8 cellular contexts compared by ENCODE assay signal in genomic region chr16:21837181-21837580, GRCh38. TPM values are rescaled to one million over a fixed set of nuclear protein-coding genes. Genes with fewer than 3 reads are reported as not detected.
DNase-seq lines count a peak whose midpoint lies in the region; ATAC-seq and TF ChIP-seq lines count a peak whose summit lies in the region.
"Not testable (repeated sequence)": the region's sequence is repeated elsewhere in the genome, so short reads cannot be mapped to it uniquely, and the experiment has no call there.

No MANE protein-coding gene starts in this region.

- CTCF ChIA-PET in A673 (lab: Charles Lee); CD8-positive, alpha-beta memory T cell (lab: Charles Lee); T-cell (lab: Charles Lee); activated CD4-positive, alpha-beta T cell treated with anti-CD3 and anti-CD28 coated beads, Interleukin-2, amount 10 ng/mL, durations not matched to agents 7 days and 5 days (lab: Charles Lee): not testable (repeated sequence)

- not testable (repeated sequence) for ATAC-seq in T-cell (replicated peaks in 1 of 4); central memory CD8-positive, alpha-beta T cell (replicated peaks; ENCODE audit: extremely low read depth, poor library complexity, severe bottlenecking); stimulated activated memory B cell treated with anti-CD40 and anti-IgM and Interleukin-4, amounts not matched to agents 10 μg/mL and 1 μg/mL and 100 μg/mL, for 72 hours

- not testable (repeated sequence) for DNase-seq in A673 (ENCODE audit: low spot score); activated CD4-positive, alpha-beta T cell treated with anti-CD3 and anti-CD28 coated beads, Interleukin-2, amount 10 ng/mL, durations not matched to agents 7 days and 5 days; activated T-helper 1 cell treated with anti-CD3 and anti-CD28 coated beads, Interleukin-12 subunit alpha, Interleukin-12 subunit beta, Interleukin-2, Interleukin-4 antibody, amounts not matched to agents 30 ng/mL and 10 ng/mL and 1 ng/mL, durations not matched to agents 14 hours and 24 hours and 36 hours (ENCODE audit: low spot score); central memory CD8-positive, alpha-beta T cell (ENCODE audit: low spot score in 2 of 2)
- DNase-seq in CD8-positive, alpha-beta memory T cell = peak in 1 of 5 donors; percentile 23
- peak in 13 of 34 experiments; percentile 2 to 37 (median 13) for DNase-seq in T-cell
- peak in 1 of 3 donors; percentile 37 for DNase-seq in immature natural killer cell

- not testable (repeated sequence) for H3K9me3 ChIP-seq in A673 (ENCODE audit: low read depth, low read length, poor library complexity, severe bottlenecking); CD8-positive, alpha-beta memory T cell (ENCODE audit: low read length)

- H3K27ac ChIP-seq in A673 (ENCODE audit: low read depth, low read length, poor library complexity, severe bottlenecking); CD8-positive, alpha-beta memory T cell (ENCODE audit: low read depth, low read length): not testable (repeated sequence)

- H3K4me1 ChIP-seq in A673 (ENCODE audit: insufficient read depth, low read length, poor library complexity, severe bottlenecking); CD8-positive, alpha-beta memory T cell (ENCODE audit: insufficient read depth, low read length): not testable (repeated sequence)

- not testable (repeated sequence) for TF ChIP-seq CTCF in A673 (conservative IDR thresholded peaks at IDR 0.05; ENCODE audit: low read depth, low read length)

- H3K36me3 ChIP-seq in A673 (ENCODE audit: insufficient read depth, low read length, poor library complexity, severe bottlenecking); CD8-positive, alpha-beta memory T cell (ENCODE audit: insufficient read depth, low read length): not testable (repeated sequence)

- H3K27ac Mint-ChIP-seq in CD8-positive, alpha-beta memory T cell = peak overlapping the region in 5 of 8 donors; percentile 59 to 95 (median 91)
- H3K27ac Mint-ChIP-seq in T-cell (peak overlapping the region in 1 of 2 donors; percentile 87), immature natural killer cell (peak overlapping the region in 2 of 6 donors; percentile 93 to 95)
- peak overlapping the region; percentile 36 for H3K27ac Mint-ChIP-seq in activated CD4-positive, alpha-beta T cell treated with anti-CD3 and anti-CD28 coated beads, Interleukin-2, amount 10 ng/mL, durations not matched to agents 7 days and 5 days
- peak overlapping the region; percentile 80 for H3K27ac Mint-ChIP-seq in activated T-helper 1 cell treated with anti-CD3 and anti-CD28 coated beads, Interleukin-12 subunit alpha, Interleukin-12 subunit beta, Interleukin-2, Interleukin-4 antibody, amounts not matched to agents 30 ng/mL and 10 ng/mL and 1 ng/mL, durations not matched to agents 14 hours and 24 hours and 36 hours
- H3K27ac Mint-ChIP-seq in central memory CD8-positive, alpha-beta T cell (ENCODE audit: low read depth) = peak overlapping the region; percentile 84
- H3K27ac Mint-ChIP-seq in stimulated activated memory B cell treated with anti-CD40 and anti-IgM and Interleukin-4, amounts not matched to agents 10 μg/mL and 1 μg/mL and 100 μg/mL, for 72 hours = not testable (repeated sequence)

- H3K27me3 ChIP-seq in A673 (replicated peaks; ENCODE audit: insufficient read depth, low read depth, low read length, poor library complexity); CD8-positive, alpha-beta memory T cell (ENCODE audit: insufficient read depth, low read length, poor library complexity, severe bottlenecking): not testable (repeated sequence)

- intact Hi-C loops in A673 (cut with micrococcal nuclease; ENCODE audit: unreplicated experiment); activated T-helper 1 cell treated with anti-CD3 and anti-CD28 coated beads, Interleukin-12 subunit alpha, Interleukin-12 subunit beta, Interleukin-2, Interleukin-4 antibody, amounts not matched to agents 30 ng/mL and 10 ng/mL and 1 ng/mL, durations not matched to agents 14 hours and 24 hours and 36 hours (cut with micrococcal nuclease): not testable (repeated sequence)

- H3K4me1 Mint-ChIP-seq in CD8-positive, alpha-beta memory T cell; T-cell; activated CD4-positive, alpha-beta T cell treated with anti-CD3 and anti-CD28 coated beads, Interleukin-2, amount 10 ng/mL, durations not matched to agents 7 days and 5 days; activated T-helper 1 cell treated with anti-CD3 and anti-CD28 coated beads, Interleukin-12 subunit alpha, Interleukin-12 subunit beta, Interleukin-2, Interleukin-4 antibody, amounts not matched to agents 30 ng/mL and 10 ng/mL and 1 ng/mL, durations not matched to agents 14 hours and 24 hours and 36 hours (ENCODE audit: low read depth); central memory CD8-positive, alpha-beta T cell; immature natural killer cell; stimulated activated memory B cell treated with anti-CD40 and anti-IgM and Interleukin-4, amounts not matched to agents 10 μg/mL and 1 μg/mL and 100 μg/mL, for 72 hours: not testable (repeated sequence)

- BruUV-seq in A673 (replicated peaks; lab: Mats Ljungman, UMichigan) = TSS peak; percentile 21

- H3K27me3 Mint-ChIP-seq in CD8-positive, alpha-beta memory T cell; T-cell; activated CD4-positive, alpha-beta T cell treated with anti-CD3 and anti-CD28 coated beads, Interleukin-2, amount 10 ng/mL, durations not matched to agents 7 days and 5 days; activated T-helper 1 cell treated with anti-CD3 and anti-CD28 coated beads, Interleukin-12 subunit alpha, Interleukin-12 subunit beta, Interleukin-2, Interleukin-4 antibody, amounts not matched to agents 30 ng/mL and 10 ng/mL and 1 ng/mL, durations not matched to agents 14 hours and 24 hours and 36 hours (ENCODE audit: insufficient read depth); central memory CD8-positive, alpha-beta T cell; immature natural killer cell (ENCODE audit: low read depth in 3 of 3); stimulated activated memory B cell treated with anti-CD40 and anti-IgM and Interleukin-4, amounts not matched to agents 10 μg/mL and 1 μg/mL and 100 μg/mL, for 72 hours: not testable (repeated sequence)

- peak overlapping the region in 4 of 7 donors; percentile 46 to 72 (median 68) for H3K4me3 Mint-ChIP-seq in CD8-positive, alpha-beta memory T cell
- peak overlapping the region in 2 of 3 donors; percentile 54 to 71 for H3K4me3 Mint-ChIP-seq in T-cell
- not testable (repeated sequence) for H3K4me3 Mint-ChIP-seq in activated CD4-positive, alpha-beta T cell treated with anti-CD3 and anti-CD28 coated beads, Interleukin-2, amount 10 ng/mL, durations not matched to agents 7 days and 5 days
- peak overlapping the region; percentile 69 for H3K4me3 Mint-ChIP-seq in activated T-helper 1 cell treated with anti-CD3 and anti-CD28 coated beads, Interleukin-12 subunit alpha, Interleukin-12 subunit beta, Interleukin-2, Interleukin-4 antibody, amounts not matched to agents 30 ng/mL and 10 ng/mL and 1 ng/mL, durations not matched to agents 14 hours and 24 hours and 36 hours
- peak overlapping the region; percentile 68 for H3K4me3 Mint-ChIP-seq in central memory CD8-positive, alpha-beta T cell
- peak overlapping the region in 3 of 5 donors; percentile 64 to 67 (median 67) for H3K4me3 Mint-ChIP-seq in immature natural killer cell
- peak overlapping the region; percentile 44 for H3K4me3 Mint-ChIP-seq in stimulated activated memory B cell treated with anti-CD40 and anti-IgM and Interleukin-4, amounts not matched to agents 10 μg/mL and 1 μg/mL and 100 μg/mL, for 72 hours

- H3K9me3 Mint-ChIP-seq in CD8-positive, alpha-beta memory T cell; T-cell; activated CD4-positive, alpha-beta T cell treated with anti-CD3 and anti-CD28 coated beads, Interleukin-2, amount 10 ng/mL, durations not matched to agents 7 days and 5 days; activated T-helper 1 cell treated with anti-CD3 and anti-CD28 coated beads, Interleukin-12 subunit alpha, Interleukin-12 subunit beta, Interleukin-2, Interleukin-4 antibody, amounts not matched to agents 30 ng/mL and 10 ng/mL and 1 ng/mL, durations not matched to agents 14 hours and 24 hours and 36 hours; central memory CD8-positive, alpha-beta T cell; immature natural killer cell; stimulated activated memory B cell treated with anti-CD40 and anti-IgM and Interleukin-4, amounts not matched to agents 10 μg/mL and 1 μg/mL and 100 μg/mL, for 72 hours: not testable (repeated sequence)

- not testable (repeated sequence) for H3K4me3 ChIP-seq in A673 (ENCODE audit: low read depth, low read length, poor library complexity, severe bottlenecking); CD8-positive, alpha-beta memory T cell (ENCODE audit: low read length)

- POLR2A ChIA-PET in A673 (lab: Charles Lee; ENCODE audit: low non-redundant PET); CD8-positive, alpha-beta memory T cell (lab: Charles Lee); T-cell (lab: Charles Lee); activated CD4-positive, alpha-beta T cell treated with anti-CD3 and anti-CD28 coated beads, Interleukin-2, amount 10 ng/mL, durations not matched to agents 7 days and 5 days (lab: Charles Lee): not testable (repeated sequence)

- H3K36me3 Mint-ChIP-seq in CD8-positive, alpha-beta memory T cell; T-cell; activated CD4-positive, alpha-beta T cell treated with anti-CD3 and anti-CD28 coated beads, Interleukin-2, amount 10 ng/mL, durations not matched to agents 7 days and 5 days (ENCODE audit: low read depth); activated T-helper 1 cell treated with anti-CD3 and anti-CD28 coated beads, Interleukin-12 subunit alpha, Interleukin-12 subunit beta, Interleukin-2, Interleukin-4 antibody, amounts not matched to agents 30 ng/mL and 10 ng/mL and 1 ng/mL, durations not matched to agents 14 hours and 24 hours and 36 hours (ENCODE audit: low read depth); central memory CD8-positive, alpha-beta T cell (ENCODE audit: insufficient read depth); immature natural killer cell; stimulated activated memory B cell treated with anti-CD40 and anti-IgM and Interleukin-4, amounts not matched to agents 10 μg/mL and 1 μg/mL and 100 μg/mL, for 72 hours: not testable (repeated sequence)

RNA-seq across cellular contexts. Expression of gene NPIPB4, which starts 20.4 kb away (rescaled TPM):
- 159 and 163 TPM in 2 replicates for total RNA-seq in A673 (2021)
- 100 to 1,000 TPM; 105 to 111 TPM for total RNA-seq in CD8-positive, alpha-beta memory T cell
- 7.8 TPM for polyA plus RNA-seq in CD8-positive, alpha-beta memory T cell
- 100 to 1,000 TPM; 173 to 372 (median 216) TPM for total RNA-seq in T-cell
- 100 to 1,000 TPM; 148 to 169 TPM for total RNA-seq in activated CD4-positive, alpha-beta T cell treated with anti-CD3 and anti-CD28 coated beads, Interleukin-2, amount 10 ng/mL, durations not matched to agents 7 days and 5 days
- total RNA-seq in activated T-helper 1 cell treated with anti-CD3 and anti-CD28 coated beads, Interleukin-12 subunit alpha, Interleukin-12 subunit beta, Interleukin-2, Interleukin-4 antibody, amounts not matched to agents 30 ng/mL and 10 ng/mL and 1 ng/mL, durations not matched to agents 14 hours and 24 hours and 36 hours = 247 and 248 TPM in 2 replicates
- polyA plus RNA-seq in immature natural killer cell = 10 to 100 TPM in 1 of 3 donors, under 1 TPM in 1, not detected in 1; 0.92 to 10.5 TPM
